14 cellular contexts compared by ENCODE assay signal in the genomic region with DNA sequence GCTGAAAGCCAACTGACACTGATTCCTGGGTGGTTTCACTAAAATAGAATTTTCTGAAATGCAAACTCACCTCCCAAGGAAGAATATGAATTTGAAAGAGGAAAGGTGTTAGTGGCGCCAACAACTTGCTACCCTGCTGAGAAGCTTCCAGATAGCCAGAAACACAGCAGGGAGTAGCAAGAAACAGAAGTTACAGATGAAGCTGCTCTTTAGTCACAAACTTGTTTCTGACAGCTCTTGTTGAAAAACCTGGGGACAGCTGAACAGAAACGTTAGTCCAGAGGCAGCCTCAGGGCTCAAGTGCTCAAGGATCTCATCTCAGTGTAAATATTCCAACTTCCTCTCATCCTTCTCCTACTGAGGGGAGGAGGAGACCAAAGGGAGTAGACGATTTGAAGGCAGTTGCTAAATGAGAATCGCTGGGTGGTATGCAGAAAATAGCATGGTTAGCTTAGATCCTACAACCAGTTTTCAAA.
A peak's percentile ranks its signal among the peaks of the same experiment; 100 is the strongest.
DNase-seq lines count a peak whose midpoint lies in the region; ATAC-seq and TF ChIP-seq lines count a peak whose summit lies in the region.
"Had no signal": no experiment of that assay in that cellular context is flagged by ENCODE, and none has a peak within 500 bp of the region (broad histone marks: within the 10 kb centered on the region; RNA-seq: fewer than 3 reads in every experiment).

No MANE protein-coding gene starts in this region.

- WGBS in endodermal cell (ENCODE audit: insufficient coverage in 1 of 2, insufficient read length in 1 of 2), 2 experiments: 0 to 1% methylated on average over 1 to 4 of the region's 4 CpGs

- H3K27me3 ChIP-seq in endodermal cell (ENCODE audit: control insufficient read depth, insufficient read depth, low read length, poor library complexity, severe bottlenecking) (peaks cover 16% of the 10 kb centered on the region), mucosa of rectum (ENCODE audit: control insufficient read depth in 2 of 2, insufficient read depth in 2 of 2, low read length in 2 of 2) (no peaks in the 10 kb centered on the region), ascending aorta (no peaks in the 10 kb centered on the region)
- H3K27me3 ChIP-seq: esophagus muscularis mucosa had no signal

- H3K9me3 ChIP-seq in endodermal cell (ENCODE audit: control insufficient read depth, low read length) (peaks cover 18% of the 10 kb centered on the region), mucosa of rectum (ENCODE audit: control insufficient read depth in 2 of 2, low read length in 2 of 2) (no peaks in the 10 kb centered on the region), ascending aorta (no peaks in the 10 kb centered on the region)
- H3K9me3 ChIP-seq: esophagus muscularis mucosa had no signal

- H3K4me3 Mint-ChIP-seq in endodermal cell: peak overlapping the region; percentile 31
- no peak overlapping the region for H3K4me3 Mint-ChIP-seq in activated CD4-positive, alpha-beta memory T cell treated with anti-CD3 and anti-CD28 coated beads, Interleukin-2, amount 10 ng/mL, durations not matched to agents 7 days and 5 days

- intact Hi-C loops in ascending aorta (cut with DNase I): no loop called here

- H3K9me3 Mint-ChIP-seq in endodermal cell: peaks cover 18% of the 10 kb centered on the region
- peaks cover 10% of the 10 kb centered on the region for H3K9me3 Mint-ChIP-seq in activated CD4-positive, alpha-beta memory T cell treated with anti-CD3 and anti-CD28 coated beads, Interleukin-2, amount 10 ng/mL, durations not matched to agents 7 days and 5 days

- ATAC-seq in HG03442 (IDR thresholded peaks at IDR 0.05; ENCODE audit: unreplicated experiment): no peak

- DNase-seq in ELF-1 (ENCODE audit: low read depth, low spot score) (peak; percentile 81), M059J (ENCODE audit: low read depth) (peak; percentile 58), endodermal cell (peak; percentile 82), ascending aorta (ENCODE audit: low spot score in 2 of 2) (no peak), dedifferentiated amniotic fluid mesenchymal stem cell (ENCODE audit: extremely low spot score) (no peak)
- no peak for DNase-seq in activated CD4-positive, alpha-beta memory T cell treated with anti-CD3 and anti-CD28 coated beads, Interleukin-2, amount 10 ng/mL, durations not matched to agents 7 days and 5 days
- DNase-seq: activated CD8-positive, alpha-beta memory T cell treated with anti-CD3 and anti-CD28 coated beads, Interleukin-2, amount 50 U/mL, for 48 hours; hippocampal formation; NCI-H1436; NCI-H510A treated with DMSO at 0.1 percent for 48 hours; nucleus accumbens had no signal

- H3K4me1 ChIP-seq in endodermal cell (ENCODE audit: control insufficient read depth, insufficient read depth, low read length) (peaks cover 12% of the 10 kb centered on the region), mucosa of rectum (ENCODE audit: control insufficient read depth in 2 of 2, insufficient read depth in 2 of 2, low read length in 2 of 2) (no peaks in the 10 kb centered on the region), ascending aorta (peaks cover 0 to 3% of the 10 kb centered on the region in 2 donors)

- H3K27me3 Mint-ChIP-seq in endodermal cell (ENCODE audit: insufficient read depth): peaks cover 4% of the 10 kb centered on the region
- peaks cover 5% of the 10 kb centered on the region for H3K27me3 Mint-ChIP-seq in activated CD4-positive, alpha-beta memory T cell treated with anti-CD3 and anti-CD28 coated beads, Interleukin-2, amount 10 ng/mL, durations not matched to agents 7 days and 5 days

- CTCF ChIA-PET in activated CD4-positive, alpha-beta memory T cell treated with anti-CD3 and anti-CD28 coated beads, Interleukin-2, amount 10 ng/mL, durations not matched to agents 7 days and 5 days (lab: Charles Lee): no interaction called here

- H3K27ac Mint-ChIP-seq in endodermal cell: peak overlapping the region; percentile 72
- no peak overlapping the region for H3K27ac Mint-ChIP-seq in activated CD4-positive, alpha-beta memory T cell treated with anti-CD3 and anti-CD28 coated beads, Interleukin-2, amount 10 ng/mL, durations not matched to agents 7 days and 5 days

- no peak overlapping the region for H3K9ac ChIP-seq in endodermal cell (ENCODE audit: extremely low read depth, low read length, poor library complexity, severe bottlenecking)
- no peak overlapping the region for H3K9ac ChIP-seq in mucosa of rectum (ENCODE audit: low read depth in 1 of 2, low read length in 2 of 2)

- H3K4me3 ChIP-seq in endodermal cell (ENCODE audit: low read length): peak overlapping the region; percentile 53
- H3K4me3 ChIP-seq in mucosa of rectum (ENCODE audit: low read length in 2 of 2): no peak overlapping the region
- no peak overlapping the region for H3K4me3 ChIP-seq in ascending aorta
- H3K4me3 ChIP-seq: esophagus muscularis mucosa had no signal

- TF ChIP-seq CTCF in endodermal cell (conservative IDR thresholded peaks at IDR 0.05) (no peak), ascending aorta (IDR thresholded peaks at IDR 0.05) (no peak)

- no peaks in the 10 kb centered on the region for H3K36me3 ChIP-seq in endodermal cell (ENCODE audit: control insufficient read depth, insufficient read depth, low read length)
- H3K36me3 ChIP-seq in mucosa of rectum (ENCODE audit: control insufficient read depth in 2 of 2, insufficient read depth in 2 of 2, low read length in 2 of 2): no peaks in the 10 kb centered on the region
- H3K36me3 ChIP-seq in ascending aorta: no peaks in the 10 kb centered on the region
- H3K36me3 ChIP-seq: esophagus muscularis mucosa had no signal

- H3K27ac ChIP-seq in endodermal cell (ENCODE audit: low read depth, low read length) (peak overlapping the region; percentile 14), mucosa of rectum (ENCODE audit: low read depth in 2 of 2, low read length in 2 of 2) (peak overlapping the region; percentile 1 to 32), ascending aorta (no peak overlapping the region)

- peaks cover 39% of the 10 kb centered on the region for H3K4me1 Mint-ChIP-seq in endodermal cell
- no peaks in the 10 kb centered on the region for H3K4me1 Mint-ChIP-seq in activated CD4-positive, alpha-beta memory T cell treated with anti-CD3 and anti-CD28 coated beads, Interleukin-2, amount 10 ng/mL, durations not matched to agents 7 days and 5 days

- POLR2A ChIA-PET in activated CD4-positive, alpha-beta memory T cell treated with anti-CD3 and anti-CD28 coated beads, Interleukin-2, amount 10 ng/mL, durations not matched to agents 7 days and 5 days (lab: Charles Lee): no interaction called here

- peaks cover 12% of the 10 kb centered on the region for H3K36me3 Mint-ChIP-seq in endodermal cell (ENCODE audit: low read depth)
- no peaks in the 10 kb centered on the region for H3K36me3 Mint-ChIP-seq in activated CD4-positive, alpha-beta memory T cell treated with anti-CD3 and anti-CD28 coated beads, Interleukin-2, amount 10 ng/mL, durations not matched to agents 7 days and 5 days (ENCODE audit: low read depth)

Comparison
In these comparisons a context has a peak if more than half of its experiments do, and no peak if none do; other contexts are left out.
1. DNase-seq: peak in ELF-1 (single experiment), M059J (single experiment) and endodermal cell (single experiment); none in ascending aorta (0 of 2), activated CD4-positive, alpha-beta memory T cell treated with anti-CD3 and anti-CD28 coated beads, Interleukin-2, amount 10 ng/mL, durations not matched to agents 7 days and 5 days (single experiment) and dedifferentiated amniotic fluid mesenchymal stem cell (single experiment).
2. H3K27ac ChIP-seq: peak in endodermal cell (single experiment) and mucosa of rectum (2 of 2); none in ascending aorta (0 of 2).